29 cellular contexts compared by ENCODE assay signal in genomic region chr11:25244126-25244525, GRCh38.
"Had no signal": no experiment of that assay in that cellular context is flagged by ENCODE, and none has a peak within 500 bp of the region (broad histone marks: within the 10 kb centered on the region; RNA-seq: fewer than 3 reads in every experiment).

No MANE protein-coding gene starts in this region.

- ATAC-seq: stimulated activated effector memory CD8-positive, alpha-beta T cell treated with anti-CD3 and anti-CD28 coated beads, Interleukin-12 subunit alpha, Interleukin-12 subunit beta, amount 100 ng/mL, for 72 hours; stimulated activated memory B cell treated with anti-CD40 and anti-IgM and Interleukin-4, amounts not matched to agents 10 μg/mL and 1 μg/mL and 100 μg/mL, for 72 hours; stimulated activated naive B cell treated with anti-CD40 and anti-IgM and Interleukin-4, amounts not matched to agents 10 μg/mL and 1 μg/mL and 100 μg/mL, for 72 hours; stimulated activated naive CD8-positive, alpha-beta T cell treated with anti-CD3 and anti-CD28 coated beads, Interleukin-15, amount 100 ng/mL, for 72 hours; stimulated activated naive CD8-positive, alpha-beta T cell treated with anti-CD3 and anti-CD28 coated beads, Interleukin-15, Interleukin-2, amounts not matched to agents 100 U/mL and 50 U/mL, for 24 hours; upper lobe of right lung had no signal

- H3K4me1 ChIP-seq: stomach, suprapubic skin, testis, thyroid gland, tibial artery, tibial nerve, transverse colon, upper lobe of left lung, upper lobe of right lung, uterus, vagina had no signal

- H3K27ac ChIP-seq: stomach, suprapubic skin, testis, thoracic aorta, thyroid gland, tibial artery, tibial nerve, transverse colon, upper lobe of left lung, upper lobe of right lung, uterus, vagina had no signal

- DNase-seq: stimulated activated CD4-positive, alpha-beta T cell treated with anti-CD3 and anti-CD28 coated beads, Interleukin-2, amount 100 ng/mL, for 48 hours; stimulated activated CD4-positive, alpha-beta T cell treated with anti-CD3 and anti-CD28 coated beads, Interleukin-4, amount 100 ng/mL, for 1 hour; stimulated activated CD4-positive, alpha-beta T cell treated with anti-CD3 and anti-CD28 coated beads, Interleukin-4, amount 100 ng/mL, for 24 hours; stimulated activated CD4-positive, alpha-beta T cell treated with anti-CD3 and anti-CD28 coated beads, Interleukin-4, amount 100 ng/mL, for 4 hours; stimulated activated CD8-positive, alpha-beta memory T cell treated with anti-CD3 and anti-CD28 coated beads, Interleukin-4, amount 100 ng/mL, for 48 hours; stimulated activated naive B cell treated with anti-CD40 and anti-IgM and Interleukin-4, amounts not matched to agents 10 μg/mL and 1 μg/mL and 100 μg/mL, for 72 hours; stimulated activated naive CD4-positive, alpha-beta T cell; stimulated activated naive CD4-positive, alpha-beta T cell treated with Interleukin-2 at 50 U/mL for 16 hours; stimulated activated naive CD8-positive, alpha-beta T cell treated with anti-CD3 and anti-CD28 coated beads, Interleukin-15, amount 100 ng/mL, for 72 hours; stimulated activated naive CD8-positive, alpha-beta T cell treated with anti-CD3 and anti-CD28 coated beads, Interleukin-15, Interleukin-2, amounts not matched to agents 100 U/mL and 50 U/mL, for 24 hours; stomach; substantia nigra; testis; thyroid gland; tibial artery; transverse colon; trophoblast cell; upper lobe of left lung; upper lobe of right lung; uterus had no signal

- FAIRE-seq: urothelium cell line had no signal

- H3K4me3 ChIP-seq: stomach, suprapubic skin, testis, thoracic aorta, thyroid gland, tibial artery, tibial nerve, transverse colon, upper lobe of left lung, upper lobe of right lung, uterus, vagina had no signal

- H3K36me3 Mint-ChIP-seq: stimulated activated effector memory CD8-positive, alpha-beta T cell treated with anti-CD3 and anti-CD28 coated beads, Interleukin-12 subunit alpha, Interleukin-12 subunit beta, amount 100 ng/mL, for 72 hours; stimulated activated memory B cell treated with anti-CD40 and anti-IgM and Interleukin-4, amounts not matched to agents 10 μg/mL and 1 μg/mL and 100 μg/mL, for 72 hours; stimulated activated naive B cell treated with anti-CD40 and anti-IgM and Interleukin-4, amounts not matched to agents 10 μg/mL and 1 μg/mL and 100 μg/mL, for 72 hours; type B pancreatic cell had no signal

- H3K4me3 Mint-ChIP-seq: stimulated activated effector memory CD8-positive, alpha-beta T cell treated with anti-CD3 and anti-CD28 coated beads, Interleukin-12 subunit alpha, Interleukin-12 subunit beta, amount 100 ng/mL, for 72 hours; stimulated activated memory B cell treated with anti-CD40 and anti-IgM and Interleukin-4, amounts not matched to agents 10 μg/mL and 1 μg/mL and 100 μg/mL, for 72 hours; stimulated activated naive B cell treated with anti-CD40 and anti-IgM and Interleukin-4, amounts not matched to agents 10 μg/mL and 1 μg/mL and 100 μg/mL, for 72 hours; stimulated activated naive CD8-positive, alpha-beta T cell treated with anti-CD3 and anti-CD28 coated beads, Interleukin-15, amount 100 ng/mL, for 72 hours; stimulated activated naive CD8-positive, alpha-beta T cell treated with anti-CD3 and anti-CD28 coated beads, Interleukin-15, Interleukin-2, amounts not matched to agents 100 ng/mL and 50 ng/mL, for 24 hours; type B pancreatic cell had no signal

- H3K4me1 Mint-ChIP-seq: stimulated activated effector memory CD8-positive, alpha-beta T cell treated with anti-CD3 and anti-CD28 coated beads, Interleukin-12 subunit alpha, Interleukin-12 subunit beta, amount 100 ng/mL, for 72 hours; stimulated activated memory B cell treated with anti-CD40 and anti-IgM and Interleukin-4, amounts not matched to agents 10 μg/mL and 1 μg/mL and 100 μg/mL, for 72 hours; stimulated activated naive B cell treated with anti-CD40 and anti-IgM and Interleukin-4, amounts not matched to agents 10 μg/mL and 1 μg/mL and 100 μg/mL, for 72 hours; stimulated activated naive CD8-positive, alpha-beta T cell treated with anti-CD3 and anti-CD28 coated beads, Interleukin-15, amount 100 ng/mL, for 72 hours had no signal

- H3K9me3 Mint-ChIP-seq: type B pancreatic cell had no signal

- H3K27ac Mint-ChIP-seq: stimulated activated effector memory CD8-positive, alpha-beta T cell treated with anti-CD3 and anti-CD28 coated beads, Interleukin-12 subunit alpha, Interleukin-12 subunit beta, amount 100 ng/mL, for 72 hours; stimulated activated memory B cell treated with anti-CD40 and anti-IgM and Interleukin-4, amounts not matched to agents 10 μg/mL and 1 μg/mL and 100 μg/mL, for 72 hours; stimulated activated naive B cell treated with anti-CD40 and anti-IgM and Interleukin-4, amounts not matched to agents 10 μg/mL and 1 μg/mL and 100 μg/mL, for 72 hours; stimulated activated naive CD8-positive, alpha-beta T cell treated with anti-CD3 and anti-CD28 coated beads, Interleukin-15, amount 100 ng/mL, for 72 hours; stimulated activated naive CD8-positive, alpha-beta T cell treated with anti-CD3 and anti-CD28 coated beads, Interleukin-15, Interleukin-2, amounts not matched to agents 100 ng/mL and 50 ng/mL, for 24 hours; type B pancreatic cell had no signal

- H3K27me3 ChIP-seq: stomach, suprapubic skin, testis, thyroid gland, tibial artery, tibial nerve, transverse colon, upper lobe of left lung, upper lobe of right lung, uterus, vagina had no signal

- H3K27me3 Mint-ChIP-seq: stimulated activated memory B cell treated with anti-CD40 and anti-IgM and Interleukin-4, amounts not matched to agents 10 μg/mL and 1 μg/mL and 100 μg/mL, for 72 hours; stimulated activated naive B cell treated with anti-CD40 and anti-IgM and Interleukin-4, amounts not matched to agents 10 μg/mL and 1 μg/mL and 100 μg/mL, for 72 hours; stimulated activated naive CD8-positive, alpha-beta T cell treated with anti-CD3 and anti-CD28 coated beads, Interleukin-15, amount 100 ng/mL, for 72 hours; stimulated activated naive CD8-positive, alpha-beta T cell treated with anti-CD3 and anti-CD28 coated beads, Interleukin-15, Interleukin-2, amounts not matched to agents 100 ng/mL and 50 ng/mL, for 24 hours; type B pancreatic cell had no signal

- H3K9me3 ChIP-seq: suprapubic skin, testis, thoracic aorta, thyroid gland, tibial artery, transverse colon, upper lobe of right lung, uterus, vagina had no signal

- H3K36me3 ChIP-seq: stomach, suprapubic skin, thoracic aorta, thyroid gland, tibial artery, tibial nerve, transverse colon, upper lobe of left lung, upper lobe of right lung, uterus, vagina had no signal
